8 cellular contexts compared by ENCODE assay signal in genomic region chr3:52705688-52706686, GRCh38. TPM values are rescaled to one million over a fixed set of nuclear protein-coding genes. Genes with fewer than 3 reads are reported as not detected.
DNase-seq lines count a peak whose midpoint lies in the region; ATAC-seq, FAIRE-seq and TF ChIP-seq lines count a peak whose summit lies in the region.

GLT8D1 (minus strand) TSS chr3:52705791; CDS start chr3:52700460, 5,331 bp downstream.
SPCS1 (plus strand) TSS chr3:52706106; CDS start chr3:52706247, 141 bp downstream.

- peak within 1 kb of the TSS; percentile 77 for H3K27ac Mint-ChIP-seq in WTC11

- peaks cover 13% of the 10 kb centered on the region for H3K4me1 Mint-ChIP-seq in WTC11

- H3K36me3 Mint-ChIP-seq in WTC11 = peaks cover 7% of the 10 kb centered on the region

- H3K4me3 ChIP-seq in bronchial epithelial cell (ENCODE audit: low read depth, low read length) = peak within 1 kb of the TSS; percentile 98

- no peaks in the 10 kb centered on the region for H3K27me3 ChIP-seq in bronchial epithelial cell (ENCODE audit: control insufficient read depth, insufficient read depth, low read length)

- POLR2A ChIA-PET in WTC11 (lab: Charles Lee) = interaction anchor here (0.6 to 1.9 kb wide), 3 partner anchors 8 to 11 kb away, joined by 3 to 5 read pairs (median 4); no protein-coding TSS in a partner anchor

- no peak for FAIRE-seq in bronchial epithelial cell (lab: Jason Lieb, UNC)

- TF ChIP-seq CTCF in WTC11 (IDR thresholded peaks at IDR 0.05) (no peak), bronchial epithelial cell (IDR thresholded peaks at IDR 0.05; ENCODE audit: insufficient read depth, low read length, severe bottlenecking) (no peak)

- CTCF ChIA-PET in WTC11 (lab: Charles Lee) = interaction anchor here (0.8 to 1.6 kb wide), 3 partner anchors 9 to 114 kb away, joined by 3 to 6 read pairs (median 3); no protein-coding TSS in a partner anchor

- H3K27me3 Mint-ChIP-seq in WTC11 (ENCODE audit: low read depth) = no peaks in the 10 kb centered on the region

- ATAC-seq in GM18520 (IDR thresholded peaks at IDR 0.05; ENCODE audit: unreplicated experiment) = peak; percentile 71
- peak; percentile 76 for ATAC-seq in HG03064 (IDR thresholded peaks at IDR 0.05; ENCODE audit: low read depth, unreplicated experiment)
- peak; percentile 91 for ATAC-seq in WTC11

- H3K9me3 Mint-ChIP-seq in WTC11 = no peaks in the 10 kb centered on the region

- H3K36me3 ChIP-seq in bronchial epithelial cell (ENCODE audit: control insufficient read depth, insufficient read depth, low read length) = no peaks in the 10 kb centered on the region

- DNase-seq in A172 (ENCODE audit: low spot score) (peak; percentile 69), NCI-H2196 (lab: John Stamatoyannopoulos, UW; ENCODE audit: unreplicated experiment) (peak; percentile 74), WTC11 (ENCODE audit: low spot score) (peak; percentile 77), bronchial epithelial cell (ENCODE audit: low read depth) (peak; percentile 67), iris pigment epithelial cell (ENCODE audit: low read depth) (peak; percentile 88)
- peak; percentile 82 for DNase-seq in stimulated activated CD4-positive, alpha-beta T cell treated with anti-CD3 and anti-CD28 coated beads, Interleukin-12 subunit alpha, Interleukin-12 subunit beta, amount 100 ng/mL, for 4 hours

- peak within 1 kb of the TSS; percentile 96 for H3K4me3 Mint-ChIP-seq in WTC11

TF ChIP-seq in WTC11, 78 proteins besides CTCF, POLR2A, EP300 and RAD21 (continues in another document):
- TF ChIP-seq CREM (CRISPR knock-in tag; IDR thresholded peaks at IDR 0.05) (peak; percentile 82), FOXP4 (CRISPR knock-in tag; IDR thresholded peaks at IDR 0.05) (peak; percentile 55; the same call in 1 of the 2 replicates), ZNF396 (CRISPR knock-in tag; IDR thresholded peaks at IDR 0.05; ENCODE audit: borderline replicate concordance) (no peak), ARID4B (CRISPR knock-in tag; IDR thresholded peaks at IDR 0.05; ENCODE audit: borderline replicate concordance) (peak; percentile 96), GABPB1 (CRISPR knock-in tag; IDR thresholded peaks at IDR 0.05) (peak; percentile 70; the same call in 1 of the 2 replicates), TEAD1 (CRISPR knock-in tag; IDR thresholded peaks at IDR 0.05) (peak; percentile 24; the same call in 1 of the 2 replicates), ZBTB21 (CRISPR knock-in tag; IDR thresholded peaks at IDR 0.05; ENCODE audit: borderline replicate concordance) (0 out of 2 replicates have a peak, but pooled peaks have one; percentile 55), PREB (CRISPR knock-in tag; IDR thresholded peaks at IDR 0.05; ENCODE audit: borderline replicate concordance) (0 out of 2 replicates have a peak, but pooled peaks have one; percentile 63), CBFB (CRISPR knock-in tag; IDR thresholded peaks at IDR 0.05; ENCODE audit: low read depth) (peak; percentile 49; the same call in 1 of the 2 replicates), ZBTB43 (CRISPR knock-in tag; IDR thresholded peaks at IDR 0.05) (0 out of 2 replicates have a peak, but pooled peaks have one; percentile 1), AFF4 (CRISPR knock-in tag; IDR thresholded peaks at IDR 0.05; ENCODE audit: borderline replicate concordance) (0 out of 2 replicates have a peak, but pooled peaks have one; percentile 30)

RNA-seq across cellular contexts. Expression of gene GLT8D1, which starts in this region (rescaled TPM):
- 74.6 and 100 TPM in 2 replicates for total RNA-seq in A172 (2014; rRNA removed; shearing (Covaris generic))
- total RNA-seq in WTC11 (2021) (41.2 to 46.0 TPM (median 43.8 TPM) in 3 replicates), bronchial epithelial cell (49.8 and 54.3 TPM in 2 replicates)

RNA-seq across cellular contexts. Expression of gene SPCS1, which starts in this region (rescaled TPM):
- 192 and 194 TPM in 2 replicates for total RNA-seq in A172 (2014; rRNA removed; shearing (Covaris generic))
- total RNA-seq in WTC11 (2021) (92.5 to 101 TPM (median 98.5 TPM) in 3 replicates), bronchial epithelial cell (51.1 and 57.9 TPM in 2 replicates)

Comparison
In these comparisons a context has a peak if more than half of its experiments do, and no peak if none do; other contexts are left out.
1. Peak in every context shown above with its lines: DNase-seq, ATAC-seq and H3K4me3 ChIP-seq.